In genomic region chr20:41051426-41051825, GRCh38 we compare ENCODE assay signal across 12 cellular contexts. TPM values are rescaled to one million over a fixed set of nuclear protein-coding genes. Genes with fewer than 3 reads are reported as not detected.
DNase-seq lines count a peak whose midpoint lies in the region; ATAC-seq and TF ChIP-seq lines count a peak whose summit lies in the region.
"Had no signal": no experiment of that assay in that cellular context is flagged by ENCODE, and none has a peak within 500 bp of the region (broad histone marks: within the 10 kb centered on the region; RNA-seq: fewer than 3 reads in every experiment).

No MANE protein-coding gene starts in this region.

- TF ChIP-seq CTCF in OCI-LY1 (IDR thresholded peaks at IDR 0.05; ENCODE audit: low read length) (no peak), neutrophil (IDR thresholded peaks at IDR 0.05) (no peak), foreskin fibroblast (IDR thresholded peaks at IDR 0.05; ENCODE audit: low read depth, low read length) (no peak)

- peaks cover 69% of the 10 kb centered on the region for H3K4me1 ChIP-seq in OCI-LY1 (ENCODE audit: insufficient read depth, low read length, severe bottlenecking)
- H3K4me1 ChIP-seq in neutrophil (ENCODE audit: control insufficient read depth in 1 of 2, insufficient read depth in 1 of 2, low read depth in 1 of 2, low read length in 1 of 2), result peaks cover 58 to 67% of the 10 kb centered on the region in 2 experiments

- peak overlapping the region; percentile 85 for H3K4me3 Mint-ChIP-seq in T-helper 2 cell treated with Interferon-gamma antibody and Interleukin-4, amounts not matched to agents 5 μg/mL and 100 μg/mL, for 36 hours

- peaks cover 25% of the 10 kb centered on the region for H3K36me3 Mint-ChIP-seq in T-helper 2 cell treated with Interferon-gamma antibody and Interleukin-4, amounts not matched to agents 5 μg/mL and 100 μg/mL, for 36 hours (ENCODE audit: low read depth)

- no peaks in the 10 kb centered on the region; the same call in 1 of the 2 replicates for H3F3A ChIP-seq in OCI-LY1 (ENCODE audit: insufficient read depth, low read length)

- peaks cover 100% of the 10 kb centered on the region for H3K79me2 ChIP-seq in OCI-LY1 (ENCODE audit: insufficient read depth, low read length)

- no peaks in the 10 kb centered on the region for H3K27me3 Mint-ChIP-seq in T-helper 2 cell treated with Interferon-gamma antibody and Interleukin-4, amounts not matched to agents 5 μg/mL and 100 μg/mL, for 36 hours (ENCODE audit: low read depth)

- peak overlapping the region; percentile 6 for H3K27ac Mint-ChIP-seq in T-helper 2 cell treated with Interferon-gamma antibody and Interleukin-4, amounts not matched to agents 5 μg/mL and 100 μg/mL, for 36 hours

- peak overlapping the region; percentile 43; the same call in 1 of the 2 replicates for H3K4me2 ChIP-seq in OCI-LY1 (ENCODE audit: low read length)

- no peaks in the 10 kb centered on the region for H3K9me2 ChIP-seq in OCI-LY1 (ENCODE audit: low read depth, low read length)

- H3K36me3 ChIP-seq in OCI-LY1 (ENCODE audit: insufficient read depth, low read length) (peaks cover 48% of the 10 kb centered on the region), neutrophil (no peaks in the 10 kb centered on the region)
- H3K36me3 ChIP-seq: tibial nerve had no signal

- H2AFZ ChIP-seq in OCI-LY1 (ENCODE audit: low read length), result no peak overlapping the region

- H3K4me1 Mint-ChIP-seq in T-helper 2 cell treated with Interferon-gamma antibody and Interleukin-4, amounts not matched to agents 5 μg/mL and 100 μg/mL, for 36 hours (ENCODE audit: low read depth), result peaks cover 80% of the 10 kb centered on the region

- H3K9ac ChIP-seq in OCI-LY1 (ENCODE audit: low read length), result no peak overlapping the region

- no peak for DNase-seq in T-helper 2 cell treated with Interferon-gamma antibody and Interleukin-4, amounts not matched to agents 5 μg/mL and 100 μg/mL, for 36 hours (ENCODE audit: low spot score)
- no peak for DNase-seq in T-helper 2 cell
- DNase-seq in cerebellum (ENCODE audit: low spot score), result peak; percentile 33
- DNase-seq in caudate nucleus (lab: John Stamatoyannopoulos, UW), result no peak
- no peak for DNase-seq in foreskin fibroblast
- DNase-seq: activated gamma-delta T cell treated with Interleukin-2 at 50 U/mL for 16 hours, dermis blood vessel endothelial cell had no signal

- H3K9me3 Mint-ChIP-seq in T-helper 2 cell treated with Interferon-gamma antibody and Interleukin-4, amounts not matched to agents 5 μg/mL and 100 μg/mL, for 36 hours, result peaks cover 4% of the 10 kb centered on the region

- H3K27ac ChIP-seq in OCI-LY1 (ENCODE audit: low read depth, low read length, poor library complexity, severe bottlenecking), result peak overlapping the region; percentile 27
- peak overlapping the region; percentile 74 for H3K27ac ChIP-seq in neutrophil
- no peak overlapping the region for H3K27ac ChIP-seq in caudate nucleus (ENCODE audit: low read depth, low read length)
- H3K27ac ChIP-seq: VCaP had no signal

- H3K27me3 ChIP-seq in OCI-LY1 (ENCODE audit: insufficient read depth, low read length) (no peaks in the 10 kb centered on the region), neutrophil (no peaks in the 10 kb centered on the region)
- H3K27me3 ChIP-seq: tibial nerve had no signal

- ATAC-seq in GM18867 (IDR thresholded peaks at IDR 0.05; ENCODE audit: unreplicated experiment), result no peak

- H4K20me1 ChIP-seq in OCI-LY1 (ENCODE audit: insufficient read depth, low read length), result 0 out of 2 replicates have a peak, but pooled peaks cover 2% of the 10 kb centered on the region

- H3K9me3 ChIP-seq in OCI-LY1 (ENCODE audit: low read length) (peaks cover 5% of the 10 kb centered on the region; the same call in 1 of the 2 replicates), neutrophil (no peaks in the 10 kb centered on the region)
- H3K9me3 ChIP-seq: tibial nerve had no signal

- H3K4me3 ChIP-seq in OCI-LY1 (ENCODE audit: low read depth, low read length, poor library complexity, severe bottlenecking) (no peak overlapping the region), neutrophil (ENCODE audit: low read depth in 1 of 2, low read length in 1 of 2) (peak overlapping the region in 1 of 2 experiments; percentile 30), foreskin fibroblast (ENCODE audit: low read depth in 1 of 2, low read length in 2 of 2) (no peak overlapping the region)
- H3K4me3 ChIP-seq: tibial nerve had no signal

RNA-seq across cellular contexts. Expression of gene TOP1, which starts 22.8 kb away (rescaled TPM):
- 19.4 TPM for total RNA-seq in cerebellum
